Comparison of ENCODE assay signal across 8 cellular contexts in genomic region chr4:110059556-110060191, GRCh38.
DNase-seq lines count a peak whose midpoint lies in the region; ATAC-seq, FAIRE-seq and TF ChIP-seq lines count a peak whose summit lies in the region.

No MANE protein-coding gene starts in this region.

- TF ChIP-seq CTCF in endodermal cell (conservative IDR thresholded peaks at IDR 0.05) = no peak

- H3K27me3 ChIP-seq in iPS-20b (ENCODE audit: insufficient read depth, low read length) (no peaks in the 10 kb centered on the region), endodermal cell (ENCODE audit: control insufficient read depth, insufficient read depth, low read length, poor library complexity, severe bottlenecking) (no peaks in the 10 kb centered on the region)
- no peaks in the 10 kb centered on the region for H3K27me3 ChIP-seq in effector memory CD4-positive, alpha-beta T cell (replicated peaks; ENCODE audit: control insufficient read depth, insufficient read depth, low read length, poor library complexity, severe bottlenecking)

- no peaks in the 10 kb centered on the region for H3K36me3 Mint-ChIP-seq in endodermal cell (ENCODE audit: low read depth)

- H3K9me3 ChIP-seq in KOPT-K1 (ENCODE audit: insufficient read depth, low read length, poor library complexity, severe bottlenecking) (no peaks in the 10 kb centered on the region), iPS-20b (ENCODE audit: insufficient read depth, low read depth, low read length) (no peaks in the 10 kb centered on the region), endodermal cell (ENCODE audit: control insufficient read depth, low read length) (no peaks in the 10 kb centered on the region)
- no peaks in the 10 kb centered on the region for H3K9me3 ChIP-seq in effector memory CD4-positive, alpha-beta T cell (ENCODE audit: control insufficient read depth, low read length)

- H3K27ac Mint-ChIP-seq in endodermal cell = no peak overlapping the region

- no peak overlapping the region for H3K9ac ChIP-seq in iPS-20b (ENCODE audit: low read depth, low read length)
- H3K9ac ChIP-seq in endodermal cell (ENCODE audit: extremely low read depth, low read length, poor library complexity, severe bottlenecking) = no peak overlapping the region

- peak overlapping the region; percentile 51 for H3K27ac ChIP-seq in KOPT-K1 (ENCODE audit: low read depth, low read length, poor library complexity, severe bottlenecking)
- peak overlapping the region; percentile 26 for H3K27ac ChIP-seq in iPS-20b (ENCODE audit: low read length)
- H3K27ac ChIP-seq in effector memory CD4-positive, alpha-beta T cell (ENCODE audit: insufficient read depth, low read length, poor library complexity, severe bottlenecking) = no peak overlapping the region
- H3K27ac ChIP-seq in endodermal cell (ENCODE audit: low read depth, low read length) = no peak overlapping the region

- peaks cover 6% of the 10 kb centered on the region for H3K4me1 Mint-ChIP-seq in endodermal cell

- ATAC-seq in GM18505 (IDR thresholded peaks at IDR 0.05; ENCODE audit: unreplicated experiment) (peak; percentile 73), GM21717 (IDR thresholded peaks at IDR 0.05; ENCODE audit: unreplicated experiment) (peak; percentile 81)

- no peaks in the 10 kb centered on the region for H3K27me3 Mint-ChIP-seq in endodermal cell (ENCODE audit: insufficient read depth)

- no peaks in the 10 kb centered on the region for H3K9me3 Mint-ChIP-seq in endodermal cell

- no peak overlapping the region for H3K4me3 Mint-ChIP-seq in endodermal cell

- H3K4me1 ChIP-seq in iPS-20b (ENCODE audit: insufficient read depth, low read length) = no peaks in the 10 kb centered on the region
- peaks cover 13% of the 10 kb centered on the region for H3K4me1 ChIP-seq in effector memory CD4-positive, alpha-beta T cell (ENCODE audit: control insufficient read depth, insufficient read depth, low read length, poor library complexity, severe bottlenecking)
- no peaks in the 10 kb centered on the region for H3K4me1 ChIP-seq in endodermal cell (ENCODE audit: control insufficient read depth, insufficient read depth, low read length)

- WGBS in endodermal cell (ENCODE audit: insufficient coverage in 1 of 2, insufficient read length in 1 of 2), 2 experiments = 96% methylated on average over 3 of the region's 3 CpGs; no CpG with 5 or more reads in 1 of the 2 experiments

- no peak for FAIRE-seq in frontal cortex (lab: Jason Lieb, UNC)

- H3K36me3 ChIP-seq in KOPT-K1 (ENCODE audit: insufficient read depth, low read length) = no peaks in the 10 kb centered on the region
- H3K36me3 ChIP-seq in iPS-20b (ENCODE audit: insufficient read depth, low read depth, low read length) = peaks cover 35% of the 10 kb centered on the region; the same call in 1 of the 2 replicates
- no peaks in the 10 kb centered on the region for H3K36me3 ChIP-seq in effector memory CD4-positive, alpha-beta T cell (ENCODE audit: control insufficient read depth, insufficient read depth, low read length)
- H3K36me3 ChIP-seq in endodermal cell (ENCODE audit: control insufficient read depth, insufficient read depth, low read length) = peaks cover 4% of the 10 kb centered on the region

- DNase-seq in effector memory CD4-positive, alpha-beta T cell = no peak
- DNase-seq in frontal cortex (ENCODE audit: low spot score in 2 of 2) (no peak), endodermal cell (no peak), DMS153 (lab: John Stamatoyannopoulos, UW) (no peak)

- H3K4me3 ChIP-seq in iPS-20b (ENCODE audit: low read length) (no peak overlapping the region), endodermal cell (ENCODE audit: low read length) (no peak overlapping the region)
- H3K4me3 ChIP-seq in effector memory CD4-positive, alpha-beta T cell (ENCODE audit: insufficient read depth, low read depth, low read length, poor library complexity, severe bottlenecking) = no peak overlapping the region

- TF ChIP-seq POLR2A in GM18505 (IDR thresholded peaks at IDR 0.05; ENCODE audit: borderline replicate concordance, extremely low read depth, insufficient read depth, insufficient read length) = no peak

Comparison
In these comparisons a context has a peak if more than half of its experiments do, and no peak if none do; other contexts are left out.
1. H3K27ac ChIP-seq: peak in KOPT-K1 (single experiment) and iPS-20b (single experiment); none in effector memory CD4-positive, alpha-beta T cell (single experiment) and endodermal cell (single experiment).